ENCODE assay signal across 27 cellular contexts in genomic region chr2:219486424-219486959, GRCh38. TPM values are rescaled to one million over a fixed set of nuclear protein-coding genes. Genes with fewer than 3 reads are reported as not detected.
DNase-seq lines count a peak whose midpoint lies in the region; ATAC-seq, FAIRE-seq and TF ChIP-seq lines count a peak whose summit lies in the region.
"Had no signal": no experiment of that assay in that cellular context is flagged by ENCODE, and none has a peak within 500 bp of the region (broad histone marks: within the 10 kb centered on the region; RNA-seq: fewer than 3 reads in every experiment).

No MANE protein-coding gene starts in this region.

- H3K9ac ChIP-seq in HepG2 (ENCODE audit: insufficient read depth, low read depth, low read length): no peak overlapping the region

- no peak for ATAC-seq in HepG2
- ATAC-seq in right lobe of liver: no peak
- peak; percentile 48 for ATAC-seq in WTC11
- ATAC-seq: activated T-cell treated with anti-CD3 and anti-CD28 coated beads, Interleukin-2, amount 50 U/mL, for 4 hours; HCT116; stimulated activated memory B cell treated with anti-CD40 and anti-IgM and Interleukin-4, amounts not matched to agents 10 μg/mL and 1 μg/mL and 100 μg/mL, for 72 hours had no signal

- H3K27me3 ChIP-seq in HepG2 (ENCODE audit: control insufficient read depth in 1 of 2, insufficient read depth in 2 of 2, low read length in 2 of 2) (peaks cover 55 to 98% of the 10 kb centered on the region in 2 experiments; a peak in 4 of 5 replicates), right lobe of liver (peaks cover 0 to 25% of the 10 kb centered on the region in 2 donors), tibial artery (peaks cover 0 to 3% of the 10 kb centered on the region in 2 donors)

- intact Hi-C loops in HepG2 (cut with micrococcal nuclease; ENCODE audit: unreplicated experiment): no loop called here
- intact Hi-C loops in right lobe of liver (cut with DNase I): no loop called here
- intact Hi-C loops in tibial artery (cut with DNase I; ENCODE audit: low total_unique reads): no loop called here

- H3K9me3 Mint-ChIP-seq in WTC11: no peaks in the 10 kb centered on the region
- H3K9me3 Mint-ChIP-seq: activated T-cell treated with anti-CD3 and anti-CD28 coated beads, Interleukin-2, amount 50 U/mL, for 4 hours; brain; IgD-negative memory B cell; stimulated activated memory B cell treated with anti-CD40 and anti-IgM and Interleukin-4, amounts not matched to agents 10 μg/mL and 1 μg/mL and 100 μg/mL, for 72 hours had no signal

- FAIRE-seq in HepG2 (lab: Jason Lieb, UNC): no peak
- FAIRE-seq: GM12891 had no signal

- peaks cover 13% of the 10 kb centered on the region for H3K4me1 ChIP-seq in HepG2 (ENCODE audit: insufficient read depth, low read length)
- H3K4me1 ChIP-seq in right lobe of liver: no peaks in the 10 kb centered on the region
- peaks cover 0 to 7% (median 3%) of the 10 kb centered on the region in 4 donors for H3K4me1 ChIP-seq in tibial artery

- WGBS in HepG2 (ENCODE audit: low lambda C conversion rate): 8% methylated on average over 6 of the region's 7 CpGs
- WGBS in right lobe of liver (ENCODE audit: insufficient coverage, low coverage, low lambda C conversion rate, missing lambda C conversion rate): 47% methylated on average over 4 of the region's 7 CpGs

- no peaks in the 10 kb centered on the region for H3K36me3 Mint-ChIP-seq in WTC11
- H3K36me3 Mint-ChIP-seq: IgD-negative memory B cell; stimulated activated memory B cell treated with anti-CD40 and anti-IgM and Interleukin-4, amounts not matched to agents 10 μg/mL and 1 μg/mL and 100 μg/mL, for 72 hours had no signal

- DNase-seq in HepG2 (ENCODE audit: low spot score): no peak
- DNase-seq in right lobe of liver: no peak
- peak; percentile 66 for DNase-seq in WTC11 (ENCODE audit: low spot score)
- DNase-seq in left kidney (ENCODE audit: low read depth, low spot score): peak; percentile 84
- no peak for DNase-seq in tibial artery
- no peak for DNase-seq in EL
- no peak for DNase-seq in NCI-H2107 (lab: John Stamatoyannopoulos, UW)
- DNase-seq in activated naive CD4-positive, alpha-beta T cell treated with Interleukin-2 at 50 U/mL for 16 hours: no peak
- DNase-seq: activated CD4-positive, alpha-beta T cell treated with anti-CD3 and anti-CD28 coated beads for 48 hours; activated T-cell treated with anti-CD3 and anti-CD28 coated beads, Interleukin-2, amount 50 U/mL, for 4 hours; adrenal gland; C1 segment of cervical spinal cord; Calu3; foreskin melanocyte; mammary epithelial cell; NCI-H2081 treated with DMSO at 0.1 percent for 48 hours; NCI-H526 treated with DMSO at 0.1 percent for 48 hours; nucleus accumbens; stimulated activated CD4-positive, alpha-beta T cell treated with anti-CD3 and anti-CD28 coated beads, Interleukin-2, amount 100 ng/mL, for 48 hours had no signal

- no peaks in the 10 kb centered on the region for H3K79me2 ChIP-seq in HepG2 (ENCODE audit: insufficient read depth, low read length)

- peaks cover 35% of the 10 kb centered on the region for H3K4me1 Mint-ChIP-seq in WTC11
- H3K4me1 Mint-ChIP-seq: IgD-negative memory B cell; stimulated activated memory B cell treated with anti-CD40 and anti-IgM and Interleukin-4, amounts not matched to agents 10 μg/mL and 1 μg/mL and 100 μg/mL, for 72 hours had no signal

- in situ Hi-C loops in HepG2 (cut with HindIII; ENCODE audit: extremely low pct_ligation_motif_present, low pct_unique_long_range_greater_than_20kb): no loop called here

- H3K4me3 ChIP-seq in HepG2 (replicated peaks in 1 of 3; ENCODE audit: insufficient read depth in 1 of 3, low read depth in 2 of 3, low read length in 3 of 3) (no peak overlapping the region), right lobe of liver (no peak overlapping the region), tibial artery (no peak overlapping the region)
- H3K4me3 ChIP-seq: adrenal gland, smooth muscle cell had no signal

- H3K9me3 ChIP-seq in HepG2 (ENCODE audit: low read length) (no peaks in the 10 kb centered on the region), right lobe of liver (no peaks in the 10 kb centered on the region), tibial artery (no peaks in the 10 kb centered on the region)
- H3K9me3 ChIP-seq: adrenal gland had no signal

- TF ChIP-seq RAD21 in HepG2 (CRISPR knock-in tag; IDR thresholded peaks at IDR 0.05): no peak

- CTCF ChIA-PET in HepG2 (lab: Yijun Ruan, JAX; ENCODE audit: low intra/inter-chr PET ratio, low total read pairs): no interaction called here
- CTCF ChIA-PET in WTC11 (lab: Charles Lee): interaction anchor here (0.9 to 35.9 kb wide), 14 partner anchors 8 to 203 kb away, joined by 3 to 2316 read pairs (median 12); partner anchors contain the start of genes ASIC4, CHPF, GMPPA and SPEG

- no peaks in the 10 kb centered on the region for H3K36me3 ChIP-seq in HepG2 (replicated peaks in 1 of 2; ENCODE audit: control insufficient read depth in 1 of 2, insufficient read depth in 2 of 2, low read length in 2 of 2)
- H3K36me3 ChIP-seq in right lobe of liver: no peaks in the 10 kb centered on the region
- H3K36me3 ChIP-seq in tibial artery: peaks cover 83 to 100% (median 95%) of the 10 kb centered on the region in 3 donors
- H3K36me3 ChIP-seq: adrenal gland had no signal

- POLR2A ChIA-PET in HepG2 (lab: Yijun Ruan, JAX) (interaction anchor here (1.9 kb wide), 1 partner anchor 11 kb away, joined by 5 read pairs; no protein-coding TSS in a partner anchor), WTC11 (lab: Charles Lee) (interaction anchor here (0.8 to 2.4 kb wide), 3 partner anchors 10 to 90 kb away, joined by 3 to 5 read pairs (median 3); partner anchors contain the start of gene GMPPA)

- H2AFZ ChIP-seq in HepG2 (ENCODE audit: low read length): no peak overlapping the region

- no peak overlapping the region for H3K27ac Mint-ChIP-seq in WTC11
- H3K27ac Mint-ChIP-seq: IgD-negative memory B cell; stimulated activated memory B cell treated with anti-CD40 and anti-IgM and Interleukin-4, amounts not matched to agents 10 μg/mL and 1 μg/mL and 100 μg/mL, for 72 hours had no signal

- H3K4me3 Mint-ChIP-seq in WTC11: no peak overlapping the region
- H3K4me3 Mint-ChIP-seq: activated T-cell treated with anti-CD3 and anti-CD28 coated beads, Interleukin-2, amount 50 U/mL, for 4 hours; IgD-negative memory B cell; stimulated activated memory B cell treated with anti-CD40 and anti-IgM and Interleukin-4, amounts not matched to agents 10 μg/mL and 1 μg/mL and 100 μg/mL, for 72 hours had no signal

- H3K27ac ChIP-seq in HepG2 (ENCODE audit: extremely low read length, insufficient read depth, low read length): no peak overlapping the region
- H3K27ac ChIP-seq in right lobe of liver: no peak overlapping the region
- peak overlapping the region; percentile 37 to 96 for H3K27ac ChIP-seq in tibial artery
- H3K27ac ChIP-seq: adrenal gland, RWPE1 had no signal

- BruUV-seq in HepG2 (replicated peaks; lab: Mats Ljungman, UMichigan): no TSS peak

- H3K27me3 Mint-ChIP-seq in WTC11 (ENCODE audit: low read depth): peaks cover 32% of the 10 kb centered on the region

- no peak for TF ChIP-seq POLR2A in HepG2 (IDR thresholded peaks at IDR 0.05; ENCODE audit: insufficient read depth in 1 of 2, low read depth in 2 of 2, low read length in 2 of 2)
- no peak for TF ChIP-seq POLR2A in right lobe of liver (IDR thresholded peaks at IDR 0.05)

- TF ChIP-seq EP300 in HepG2 (IDR thresholded peaks at IDR 0.05; ENCODE audit: low read depth in 2 of 2, low read length in 2 of 2) (no peak), HepG2 (CRISPR knock-in tag; IDR thresholded peaks at IDR 0.05; ENCODE audit: borderline replicate concordance) (no peak)

- H3K4me2 ChIP-seq in HepG2 (ENCODE audit: low read depth, low read length): no peak overlapping the region
- H3K4me2 ChIP-seq: smooth muscle cell had no signal

- TF ChIP-seq CTCF in HepG2 (CRISPR knock-in tag; IDR thresholded peaks at IDR 0.05) (no peak), right lobe of liver (IDR thresholded peaks at IDR 0.05) (no peak), WTC11 (IDR thresholded peaks at IDR 0.05) (no peak), tibial artery (IDR thresholded peaks at IDR 0.05) (no peak)

- no peaks in the 10 kb centered on the region for H4K20me1 ChIP-seq in HepG2 (ENCODE audit: insufficient read depth, low read length)

RNA-seq across cellular contexts. Expression of gene GMPPA, which starts 12.2 kb away (rescaled TPM):
- 81.1 and 88.7 TPM in 2 replicates for total RNA-seq in HepG2 (2016; rRNA removed; fragmentation: Illumina TruSeq; extraction: Trizol)
- total RNA-seq in HepG2 (2016; cell fraction: cytosol; rRNA removed; fragmentation: Illumina TruSeq; extraction: Trizol; ENCODE audit: low read depth): 41.1 and 50.9 TPM in 2 replicates
- total RNA-seq in HepG2 (2016; cell fraction: insoluble cytoplasmic fraction; rRNA removed; fragmentation: Illumina TruSeq; extraction: Trizol): 81.2 and 82.9 TPM in 2 replicates
- 59.8 and 79.0 TPM in 2 replicates for total RNA-seq in HepG2 (2016; cell fraction: membrane; rRNA removed; fragmentation: Illumina TruSeq; extraction: Trizol)
- total RNA-seq in HepG2 (2016; cell fraction: nucleus; rRNA removed; fragmentation: Illumina TruSeq; extraction: Trizol): 39.6 and 46.3 TPM in 2 replicates
- polyA plus RNA-seq in HepG2 (2011; rRNA removed): 106 and 115 TPM in 2 replicates
- 98.1 and 128 TPM in 2 replicates for polyA plus RNA-seq in HepG2 (2011; cell fraction: cytosol; rRNA removed)
- polyA plus RNA-seq in HepG2 (2011; cell fraction: nucleus; rRNA removed): 123 and 155 TPM in 2 replicates
- polyA plus RNA-seq in HepG2 (2012): 44.8 and 45.3 TPM in 2 replicates
- 40.7 and 53.5 TPM in 2 replicates for polyA plus RNA-seq in HepG2 (2016; cell fraction: cytosol; fragmentation: Illumina TruSeq; extraction: Trizol; ENCODE audit: low read depth)
- polyA plus RNA-seq in HepG2 (2016; cell fraction: insoluble cytoplasmic fraction; fragmentation: Illumina TruSeq; extraction: Trizol; ENCODE audit: low read depth): 88.1 and 98.3 TPM in 2 replicates
- polyA plus RNA-seq in HepG2 (2016; cell fraction: membrane; fragmentation: Illumina TruSeq; extraction: Trizol; ENCODE audit: low read depth): 54.7 and 71.1 TPM in 2 replicates
- polyA plus RNA-seq in HepG2 (2016; cell fraction: nucleus; fragmentation: Illumina TruSeq; extraction: Trizol; ENCODE audit: insufficient read depth, low read depth): 87.2 and 90.5 TPM in 2 replicates
- polyA minus RNA-seq in HepG2 (2011; rRNA and poly(A)+ RNA removed; ENCODE audit: low replicate concordance): 98.5 and 174 TPM in 2 replicates
- 43.2 and 68.0 TPM in 2 replicates for polyA minus RNA-seq in HepG2 (2011; cell fraction: cytosol; rRNA and poly(A)+ RNA removed)
- polyA minus RNA-seq in HepG2 (2011; cell fraction: nucleus; rRNA and poly(A)+ RNA removed): 32.6 and 38.2 TPM in 2 replicates
- 10 to 100 TPM; 21.7 to 54.1 (median 40.2) TPM for total RNA-seq in right lobe of liver
- total RNA-seq in WTC11 (2021): 44.2 to 51.9 TPM (median 49.5 TPM) in 3 replicates

RNA-seq across cellular contexts. Expression of gene ASIC4, which starts 27.8 kb away (rescaled TPM):
- not detected in 2 replicates for total RNA-seq in HepG2 (2016; rRNA removed; fragmentation: Illumina TruSeq; extraction: Trizol)
- not detected in 2 replicates for total RNA-seq in HepG2 (2016; cell fraction: cytosol; rRNA removed; fragmentation: Illumina TruSeq; extraction: Trizol; ENCODE audit: low read depth)
- total RNA-seq in HepG2 (2016; cell fraction: insoluble cytoplasmic fraction; rRNA removed; fragmentation: Illumina TruSeq; extraction: Trizol): not detected in 2 replicates
- not detected in 2 replicates for total RNA-seq in HepG2 (2016; cell fraction: membrane; rRNA removed; fragmentation: Illumina TruSeq; extraction: Trizol)
- not detected in 2 replicates for total RNA-seq in HepG2 (2016; cell fraction: nucleus; rRNA removed; fragmentation: Illumina TruSeq; extraction: Trizol)
- polyA plus RNA-seq in HepG2 (2011; rRNA removed): 0.03 TPM in 2 replicates
- polyA plus RNA-seq in HepG2 (2011; cell fraction: cytosol; rRNA removed): 0.01 TPM in 1 of 2 replicates, not detected in the other
- 0.23 and 0.24 TPM in 2 replicates for polyA plus RNA-seq in HepG2 (2011; cell fraction: nucleus; rRNA removed)
- not detected in 2 replicates for polyA plus RNA-seq in HepG2 (2012)
- not detected in 2 replicates for polyA plus RNA-seq in HepG2 (2016; cell fraction: cytosol; fragmentation: Illumina TruSeq; extraction: Trizol; ENCODE audit: low read depth)
- not detected in 2 replicates for polyA plus RNA-seq in HepG2 (2016; cell fraction: insoluble cytoplasmic fraction; fragmentation: Illumina TruSeq; extraction: Trizol; ENCODE audit: low read depth)
- not detected in 2 replicates for polyA plus RNA-seq in HepG2 (2016; cell fraction: membrane; fragmentation: Illumina TruSeq; extraction: Trizol; ENCODE audit: low read depth)
- 0.16 TPM in 1 of 2 replicates, not detected in the other for polyA plus RNA-seq in HepG2 (2016; cell fraction: nucleus; fragmentation: Illumina TruSeq; extraction: Trizol; ENCODE audit: insufficient read depth, low read depth)
- polyA minus RNA-seq in HepG2 (2011; rRNA and poly(A)+ RNA removed; ENCODE audit: low replicate concordance): 0.06 and 0.07 TPM in 2 replicates
- not detected in 2 replicates for polyA minus RNA-seq in HepG2 (2011; cell fraction: cytosol; rRNA and poly(A)+ RNA removed)
- polyA minus RNA-seq in HepG2 (2011; cell fraction: nucleus; rRNA and poly(A)+ RNA removed): 0.12 and 0.26 TPM in 2 replicates
- total RNA-seq in right lobe of liver: not detected
- total RNA-seq in WTC11 (2021): 0.79 to 1.0 TPM (median 0.80 TPM) in 3 replicates
- total RNA-seq: kidney epithelial cell had no signal
- polyA plus RNA-seq: IgD-negative memory B cell had no signal

RNA-seq across cellular contexts. Expression of gene SPEG, which starts 51.8 kb away (rescaled TPM):
- total RNA-seq in HepG2 (2016; rRNA removed; fragmentation: Illumina TruSeq; extraction: Trizol) (0.18 TPM in 1 of 2 replicates, not detected in the other), right lobe of liver (1 to 10 TPM in 1 of 6 experiments, under 1 TPM in 5; 0.24 to 1.5 (median 0.48) TPM), WTC11 (2021) (55.3 to 62.7 TPM (median 57.8 TPM) in 3 replicates)
- total RNA-seq in HepG2 (2016; cell fraction: cytosol; rRNA removed; fragmentation: Illumina TruSeq; extraction: Trizol; ENCODE audit: low read depth): 0.51 TPM in 1 of 2 replicates, not detected in the other
- 0.06 TPM in 1 of 2 replicates, not detected in the other for total RNA-seq in HepG2 (2016; cell fraction: insoluble cytoplasmic fraction; rRNA removed; fragmentation: Illumina TruSeq; extraction: Trizol)
- 0.12 and 1.1 TPM in 2 replicates for total RNA-seq in HepG2 (2016; cell fraction: membrane; rRNA removed; fragmentation: Illumina TruSeq; extraction: Trizol)
- total RNA-seq in HepG2 (2016; cell fraction: nucleus; rRNA removed; fragmentation: Illumina TruSeq; extraction: Trizol): 0.71 TPM in 1 of 2 replicates, not detected in the other
- polyA plus RNA-seq in HepG2 (2011; rRNA removed): 0.24 and 0.94 TPM in 2 replicates
- 0.13 and 0.20 TPM in 2 replicates for polyA plus RNA-seq in HepG2 (2011; cell fraction: cytosol; rRNA removed)
- polyA plus RNA-seq in HepG2 (2011; cell fraction: nucleus; rRNA removed): 0.45 and 1.0 TPM in 2 replicates
- 0.93 and 1.4 TPM in 2 replicates for polyA plus RNA-seq in HepG2 (2012)
- 0.38 and 0.63 TPM in 2 replicates for polyA plus RNA-seq in HepG2 (2016; cell fraction: cytosol; fragmentation: Illumina TruSeq; extraction: Trizol; ENCODE audit: low read depth)
- 0.98 TPM in 1 of 2 replicates, not detected in the other for polyA plus RNA-seq in HepG2 (2016; cell fraction: insoluble cytoplasmic fraction; fragmentation: Illumina TruSeq; extraction: Trizol; ENCODE audit: low read depth)
- polyA plus RNA-seq in HepG2 (2016; cell fraction: membrane; fragmentation: Illumina TruSeq; extraction: Trizol; ENCODE audit: low read depth): 0.58 and 1.4 TPM in 2 replicates
- 0.41 TPM in 1 of 2 replicates, not detected in the other for polyA plus RNA-seq in HepG2 (2016; cell fraction: nucleus; fragmentation: Illumina TruSeq; extraction: Trizol; ENCODE audit: insufficient read depth, low read depth)
- 0.44 and 4.0 TPM in 2 replicates for polyA minus RNA-seq in HepG2 (2011; rRNA and poly(A)+ RNA removed; ENCODE audit: low replicate concordance)
- not detected in 2 replicates for polyA minus RNA-seq in HepG2 (2011; cell fraction: cytosol; rRNA and poly(A)+ RNA removed)
- polyA minus RNA-seq in HepG2 (2011; cell fraction: nucleus; rRNA and poly(A)+ RNA removed): 0.37 and 1.8 TPM in 2 replicates
- polyA plus RNA-seq: IgD-negative memory B cell had no signal

RNA-seq across cellular contexts. Expression of gene CHPF, which starts 57.1 kb away (rescaled TPM):
- 34.7 and 79.6 TPM in 2 replicates for total RNA-seq in HepG2 (2016; rRNA removed; fragmentation: Illumina TruSeq; extraction: Trizol)
- total RNA-seq in HepG2 (2016; cell fraction: cytosol; rRNA removed; fragmentation: Illumina TruSeq; extraction: Trizol; ENCODE audit: low read depth): 21.6 and 22.1 TPM in 2 replicates
- total RNA-seq in HepG2 (2016; cell fraction: insoluble cytoplasmic fraction; rRNA removed; fragmentation: Illumina TruSeq; extraction: Trizol): 36.0 and 80.8 TPM in 2 replicates
- 42.0 and 50.0 TPM in 2 replicates for total RNA-seq in HepG2 (2016; cell fraction: membrane; rRNA removed; fragmentation: Illumina TruSeq; extraction: Trizol)
- total RNA-seq in HepG2 (2016; cell fraction: nucleus; rRNA removed; fragmentation: Illumina TruSeq; extraction: Trizol): 65.5 and 76.8 TPM in 2 replicates
- polyA plus RNA-seq in HepG2 (2011; rRNA removed): 111 and 171 TPM in 2 replicates
- 120 and 244 TPM in 2 replicates for polyA plus RNA-seq in HepG2 (2011; cell fraction: cytosol; rRNA removed)
- polyA plus RNA-seq in HepG2 (2011; cell fraction: nucleus; rRNA removed): 203 and 211 TPM in 2 replicates
- polyA plus RNA-seq in HepG2 (2012): 115 and 161 TPM in 2 replicates
- 21.7 and 22.6 TPM in 2 replicates for polyA plus RNA-seq in HepG2 (2016; cell fraction: cytosol; fragmentation: Illumina TruSeq; extraction: Trizol; ENCODE audit: low read depth)
- 45.9 and 55.3 TPM in 2 replicates for polyA plus RNA-seq in HepG2 (2016; cell fraction: insoluble cytoplasmic fraction; fragmentation: Illumina TruSeq; extraction: Trizol; ENCODE audit: low read depth)
- 40.5 and 41.4 TPM in 2 replicates for polyA plus RNA-seq in HepG2 (2016; cell fraction: membrane; fragmentation: Illumina TruSeq; extraction: Trizol; ENCODE audit: low read depth)
- polyA plus RNA-seq in HepG2 (2016; cell fraction: nucleus; fragmentation: Illumina TruSeq; extraction: Trizol; ENCODE audit: insufficient read depth, low read depth): 139 and 143 TPM in 2 replicates
- 12.1 and 292 TPM in 2 replicates for polyA minus RNA-seq in HepG2 (2011; rRNA and poly(A)+ RNA removed; ENCODE audit: low replicate concordance)
- 137 and 143 TPM in 2 replicates for polyA minus RNA-seq in HepG2 (2011; cell fraction: cytosol; rRNA and poly(A)+ RNA removed)
- polyA minus RNA-seq in HepG2 (2011; cell fraction: nucleus; rRNA and poly(A)+ RNA removed): 45.4 and 47.0 TPM in 2 replicates
- 100 to 1,000 TPM in 2 of 6 experiments, 10 to 100 TPM in 4; 33.2 to 183 (median 39.6) TPM for total RNA-seq in right lobe of liver
- total RNA-seq in WTC11 (2021): 84.3 to 97.0 TPM (median 84.8 TPM) in 3 replicates

RNA-seq across cellular contexts. Expression of gene TMEM198, which starts 57.3 kb away (rescaled TPM):
- 11.6 and 17.3 TPM in 2 replicates for total RNA-seq in HepG2 (2016; rRNA removed; fragmentation: Illumina TruSeq; extraction: Trizol)
- 12.3 and 16.3 TPM in 2 replicates for total RNA-seq in HepG2 (2016; cell fraction: cytosol; rRNA removed; fragmentation: Illumina TruSeq; extraction: Trizol; ENCODE audit: low read depth)
- 10.7 and 17.8 TPM in 2 replicates for total RNA-seq in HepG2 (2016; cell fraction: insoluble cytoplasmic fraction; rRNA removed; fragmentation: Illumina TruSeq; extraction: Trizol)
- 26.8 and 32.4 TPM in 2 replicates for total RNA-seq in HepG2 (2016; cell fraction: membrane; rRNA removed; fragmentation: Illumina TruSeq; extraction: Trizol)
- total RNA-seq in HepG2 (2016; cell fraction: nucleus; rRNA removed; fragmentation: Illumina TruSeq; extraction: Trizol): 9.3 and 11.7 TPM in 2 replicates
- 23.5 and 40.8 TPM in 2 replicates for polyA plus RNA-seq in HepG2 (2011; rRNA removed)
- 43.6 and 52.1 TPM in 2 replicates for polyA plus RNA-seq in HepG2 (2011; cell fraction: cytosol; rRNA removed)
- polyA plus RNA-seq in HepG2 (2011; cell fraction: nucleus; rRNA removed): 61.3 and 68.7 TPM in 2 replicates
- 41.3 and 49.8 TPM in 2 replicates for polyA plus RNA-seq in HepG2 (2012)
- polyA plus RNA-seq in HepG2 (2016; cell fraction: cytosol; fragmentation: Illumina TruSeq; extraction: Trizol; ENCODE audit: low read depth): 16.5 and 21.1 TPM in 2 replicates
- 12.8 and 14.5 TPM in 2 replicates for polyA plus RNA-seq in HepG2 (2016; cell fraction: insoluble cytoplasmic fraction; fragmentation: Illumina TruSeq; extraction: Trizol; ENCODE audit: low read depth)
- polyA plus RNA-seq in HepG2 (2016; cell fraction: membrane; fragmentation: Illumina TruSeq; extraction: Trizol; ENCODE audit: low read depth): 27.9 and 28.1 TPM in 2 replicates
- polyA plus RNA-seq in HepG2 (2016; cell fraction: nucleus; fragmentation: Illumina TruSeq; extraction: Trizol; ENCODE audit: insufficient read depth, low read depth): 17.1 and 19.3 TPM in 2 replicates
- polyA minus RNA-seq in HepG2 (2011; rRNA and poly(A)+ RNA removed; ENCODE audit: low replicate concordance): 2.1 and 67.2 TPM in 2 replicates
- polyA minus RNA-seq in HepG2 (2011; cell fraction: cytosol; rRNA and poly(A)+ RNA removed): 26.3 and 28.6 TPM in 2 replicates
- 12.9 and 13.6 TPM in 2 replicates for polyA minus RNA-seq in HepG2 (2011; cell fraction: nucleus; rRNA and poly(A)+ RNA removed)
- 1 to 10 TPM in 5 of 6 experiments, under 1 TPM in 1; 0.68 to 3.2 (median 1.2) TPM for total RNA-seq in right lobe of liver
- 7.1 to 8.1 TPM (median 7.3 TPM) in 3 replicates for total RNA-seq in WTC11 (2021)

Comparison
In these comparisons a context has a peak if more than half of its experiments do, and no peak if none do; other contexts are left out.
1. DNase-seq: peak in WTC11 (single experiment) and left kidney (single experiment); none in HepG2 (single experiment), right lobe of liver (0 of 3), tibial artery (0 of 2), EL (single experiment), NCI-H2107 (single experiment) and activated naive CD4-positive, alpha-beta T cell treated with Interleukin-2 at 50 U/mL for 16 hours (single experiment).
2. H3K27ac ChIP-seq: peak in tibial artery (2 of 2); none in HepG2 (single experiment) and right lobe of liver (0 of 3).
3. RNA of gene SPEG, which starts 51.8 kb away (total RNA-seq): 55.3 to 62.7 TPM in WTC11; 0.24 to 1.5 TPM in right lobe of liver and 0.06 to 1.1 TPM in HepG2; every median in the first group is over 10 times any median in the second.
4. Of the 50 proteins assayed by ChIP-seq in both HepG2 and WTC11: peak only in HepG2: none; only in WTC11: E2F5, FOXP1, PRDM15 and USF2; in both: none; in neither: 46.